In the genomic region with DNA sequence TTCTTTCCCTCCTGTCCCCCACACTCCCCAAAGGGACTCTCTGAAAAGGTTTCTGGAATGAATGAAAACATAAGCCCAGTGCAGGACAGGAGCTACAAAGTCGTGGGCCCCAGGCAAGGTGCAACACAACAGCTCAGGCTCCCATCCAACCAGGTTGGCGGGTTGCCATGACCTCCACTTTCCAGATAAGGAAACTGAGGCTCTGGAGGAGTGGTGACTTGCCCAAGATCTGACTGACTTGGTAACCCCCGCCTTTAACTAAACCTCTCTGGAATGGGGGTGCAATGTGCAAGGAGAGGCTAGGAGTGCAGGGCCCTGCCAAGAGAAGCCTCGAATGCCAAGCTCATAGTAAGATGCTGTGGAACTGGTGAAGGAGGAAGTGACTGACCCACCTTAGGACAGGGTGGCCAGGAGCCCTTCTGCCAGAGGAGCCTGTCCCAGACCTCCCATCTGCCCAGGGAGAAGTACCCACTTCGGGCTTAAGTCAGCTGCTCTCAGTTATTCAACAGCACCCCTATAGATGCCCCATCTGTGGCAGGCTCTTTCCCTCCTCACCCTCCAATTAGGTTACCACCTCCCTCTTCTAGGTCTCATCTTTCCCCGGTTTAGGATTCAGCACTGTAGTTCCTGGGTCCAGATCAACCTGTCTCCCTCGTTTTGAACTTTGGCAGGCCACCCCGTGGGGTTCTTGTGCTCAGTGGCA, we compare ENCODE assay signal across 1 cellular context.
TF ChIP-seq lines count a peak whose summit lies in the region.

No MANE protein-coding gene starts in this region.

TF ChIP-seq in endothelial cell of umbilical vein, 7 proteins besides CTCF, POLR2A, EP300 and RAD21:
- TF ChIP-seq JUN (IDR thresholded peaks at IDR 0.05; ENCODE audit: borderline replicate concordance, insufficient read depth, insufficient read length, low read depth): no peak
- no peak for TF ChIP-seq EZH2 (IDR thresholded peaks at IDR 0.05; ENCODE audit: borderline replicate concordance, low read depth, low read length, severe bottlenecking)
- no peak for TF ChIP-seq FOS (IDR thresholded peaks at IDR 0.05; ENCODE audit: borderline replicate concordance, insufficient read depth, low read length)
- no peak for TF ChIP-seq POLR2AphosphoS5 (IDR thresholded peaks at IDR 0.05; ENCODE audit: insufficient read depth, low read depth, low read length)
- TF ChIP-seq, protein P1, sequence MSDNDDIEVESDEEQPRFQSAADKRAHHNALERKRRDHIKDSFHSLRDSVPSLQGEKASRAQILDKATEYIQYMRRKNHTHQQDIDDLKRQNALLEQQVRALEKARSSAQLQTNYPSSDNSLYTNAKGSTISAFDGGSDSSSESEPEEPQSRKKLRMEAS (IDR thresholded peaks at IDR 0.05; ENCODE audit: insufficient read depth, insufficient read length): no peak
- TF ChIP-seq GATA2 (IDR thresholded peaks at IDR 0.05; ENCODE audit: insufficient read depth, insufficient read length, low read depth, low read length): no peak
- no peak for TF ChIP-seq MYC (IDR thresholded peaks at IDR 0.05; ENCODE audit: low read depth, low read length)
